1 cellular context compared by ENCODE assay signal in genomic region chr16:66128363-66128725, GRCh38.
TF ChIP-seq lines count a peak whose summit lies in the region.

No MANE protein-coding gene starts in this region.

TF ChIP-seq in GM23338, 12 proteins besides CTCF, POLR2A, EP300 and RAD21 (continued from another document):
- TF ChIP-seq ZNF462 (CRISPR knock-in tag; IDR thresholded peaks at IDR 0.05) = no peak
- TF ChIP-seq EZH2phosphoT487 (IDR thresholded peaks at IDR 0.05; ENCODE audit: unreplicated experiment) = no peak
- no peak for TF ChIP-seq CREB1 (CRISPR knock-in tag; IDR thresholded peaks at IDR 0.05; ENCODE audit: low read depth)
- no peak for TF ChIP-seq STAT1 (IDR thresholded peaks at IDR 0.05; ENCODE audit: unreplicated experiment)
- TF ChIP-seq ZNF114 (CRISPR knock-in tag; IDR thresholded peaks at IDR 0.05) = no peak
- TF ChIP-seq ETS1 (IDR thresholded peaks at IDR 0.05) = no peak
- no peak for TF ChIP-seq NANOG (IDR thresholded peaks at IDR 0.05; ENCODE audit: borderline replicate concordance)
- no peak for TF ChIP-seq POLR2AphosphoS5 (IDR thresholded peaks at IDR 0.05; ENCODE audit: low read depth)
- TF ChIP-seq EZH2 (IDR thresholded peaks at IDR 0.05; ENCODE audit: low read depth, unreplicated experiment) = no peak
- no peak for TF ChIP-seq JUNB (IDR thresholded peaks at IDR 0.05; ENCODE audit: unreplicated experiment)
- TF ChIP-seq ZNF331 (CRISPR knock-in tag; IDR thresholded peaks at IDR 0.05; ENCODE audit: low read depth) = no peak
